In genomic region chr1:101506541-101507164, GRCh38 we compare ENCODE assay signal across 8 cellular contexts.
DNase-seq lines count a peak whose midpoint lies in the region; ATAC-seq, FAIRE-seq and TF ChIP-seq lines count a peak whose summit lies in the region.

No MANE protein-coding gene starts in this region.

- H3K27ac ChIP-seq in PC-9 (no peak overlapping the region), GM12878 (ENCODE audit: control insufficient read depth, insufficient read depth) (no peak overlapping the region)

- in situ Hi-C loops in GM12878 (cut with MboI), result loop anchor here (25.0 kb wide), 2 partner anchors 681 to 1456 kb away; no protein-coding TSS in a partner anchor

- DNase-seq in DMS53 (lab: John Stamatoyannopoulos, UW), result peak; percentile 85
- no peak for DNase-seq in PC-9
- DNase-seq in GM12878 (ENCODE audit: low read depth, low spot score), result peak; percentile 21
- DNase-seq in left colon, result peak in 1 of 2 donors; percentile 7
- DNase-seq in stromal cell of bone marrow (ENCODE audit: low read depth), result peak; percentile 23
- DNase-seq in cortex of kidney (lab: John Stamatoyannopoulos, UW), result no peak

- H3K4me1 ChIP-seq in PC-9 (replicated peaks; ENCODE audit: insufficient read depth), result no peaks in the 10 kb centered on the region
- no peaks in the 10 kb centered on the region for H3K4me1 ChIP-seq in GM12878 (ENCODE audit: control insufficient read depth, insufficient read depth, low read length)

- ATAC-seq in GM19324 (IDR thresholded peaks at IDR 0.05; ENCODE audit: low FRiP score, unreplicated experiment) (peak; percentile 76), HG03558 (IDR thresholded peaks at IDR 0.05; ENCODE audit: extremely low read depth, unreplicated experiment) (peak; percentile 42), GM12878 (peak; percentile 93), left colon (peak; percentile 56)

- H3K9me3 ChIP-seq in PC-9 (ENCODE audit: insufficient read depth, low read depth) (no peaks in the 10 kb centered on the region), GM12878 (replicated peaks; ENCODE audit: control insufficient read depth, insufficient read depth, low read length) (no peaks in the 10 kb centered on the region)

- FAIRE-seq in GM12878 (lab: Jason Lieb, UNC), result peak; percentile 87

- CTCF ChIA-PET in PC-9 (lab: Charles Lee) (interaction anchor here (0.6 kb wide), 1 partner anchor 590 kb away, joined by 3 read pairs; no protein-coding TSS in a partner anchor), GM12878 (lab: Yijun Ruan, JAX) (interaction anchor here (0.7 to 7.8 kb wide), 29 partner anchors 9 to 1463 kb away, joined by 3 to 87 read pairs (median 5); no protein-coding TSS in a partner anchor)

- SMC1A ChIA-PET in GM12878 (lab: Charles Lee; ENCODE audit: uncharacterized antibody, unreplicated experiment), result interaction anchor here (0.6 to 2.8 kb wide), 12 partner anchors 13 to 1040 kb away, joined by 3 to 16 read pairs (median 3); no protein-coding TSS in a partner anchor

- no peak overlapping the region for H3K9ac ChIP-seq in GM12878 (ENCODE audit: control insufficient read depth, insufficient read depth, low read length)

- POLR2A ChIA-PET in PC-9 (lab: Charles Lee; ENCODE audit: unreplicated experiment), result no interaction called here
- POLR2A ChIA-PET in GM12878 (lab: Charles Lee), result interaction anchor here (0.7 kb wide), 1 partner anchor 457 kb away, joined by 3 read pairs; no protein-coding TSS in a partner anchor

- intact Hi-C loops in PC-9 (cut with micrococcal nuclease; ENCODE audit: unreplicated experiment) (no loop called here), GM12878 (cut with micrococcal nuclease; ENCODE audit: unreplicated experiment) (loop anchor here (5.0 kb wide), 1 partner anchor 199 kb away; no protein-coding TSS in a partner anchor), left colon (cut with DNase I, micrococcal nuclease) (no loop called here)

- H3F3A ChIP-seq in PC-9 (ENCODE audit: insufficient read depth, low read depth), result no peaks in the 10 kb centered on the region

- RAD21 ChIA-PET in GM12878 (lab: Charles Lee; ENCODE audit: unreplicated experiment), result interaction anchor here (0.6 to 1.2 kb wide), 5 partner anchors 13 to 197 kb away, joined by 3 to 4 read pairs (median 3); no protein-coding TSS in a partner anchor

- H3K27me3 ChIP-seq in PC-9 (ENCODE audit: insufficient read depth, low read depth) (no peaks in the 10 kb centered on the region), GM12878 (replicated peaks in 1 of 2; ENCODE audit: control insufficient read depth in 2 of 2, insufficient read depth in 2 of 2, low read length in 1 of 2) (no peaks in the 10 kb centered on the region)

- H3K36me3 ChIP-seq in PC-9 (ENCODE audit: low read depth) (no peaks in the 10 kb centered on the region), GM12878 (ENCODE audit: control insufficient read depth in 2 of 2, insufficient read depth in 2 of 2, low read length in 1 of 2) (no peaks in the 10 kb centered on the region)

- no peak for TF ChIP-seq EP300 in GM12878 (IDR thresholded peaks at IDR 0.05; ENCODE audit: borderline replicate concordance in 1 of 2, control insufficient read depth in 1 of 2, low read depth in 2 of 2, low read length in 2 of 2)

- BruUV-seq in PC-9 (replicated peaks; lab: Mats Ljungman, UMichigan) (no TSS peak), GM12878 (replicated peaks; lab: Mats Ljungman, UMichigan) (no TSS peak)

- TF ChIP-seq POLR2A in GM12878 (IDR thresholded peaks at IDR 0.05; ENCODE audit: low read depth, low read length), result no peak

- H3K79me2 ChIP-seq in PC-9 (ENCODE audit: low read depth), result no peaks in the 10 kb centered on the region
- no peaks in the 10 kb centered on the region for H3K79me2 ChIP-seq in GM12878 (ENCODE audit: control insufficient read depth, insufficient read depth, low read length)

- H2AFZ ChIP-seq in PC-9, result no peak overlapping the region
- H2AFZ ChIP-seq in GM12878 (ENCODE audit: control insufficient read depth, low read depth, low read length), result no peak overlapping the region

- TF ChIP-seq CTCF in PC-9 (conservative IDR thresholded peaks at IDR 0.05) (peak; percentile 89), GM12878 (IDR thresholded peaks at IDR 0.05 in 2 of 3, conservative IDR thresholded peaks at IDR 0.05 in 1 of 3; ENCODE audit: control insufficient read depth in 2 of 3, extremely low read depth in 1 of 3, insufficient read depth in 1 of 3, low read depth in 3 of 3, low read length in 3 of 3) (peak; percentile 61 to 77 (median 68))

- H3K4me2 ChIP-seq in PC-9, result no peak overlapping the region
- H3K4me2 ChIP-seq in GM12878 (ENCODE audit: control insufficient read depth, insufficient read depth), result no peak overlapping the region

- H3K4me3 ChIP-seq in PC-9, result no peak overlapping the region
- no peak overlapping the region for H3K4me3 ChIP-seq in GM12878

- H4K20me1 ChIP-seq in PC-9 (ENCODE audit: insufficient read depth), result no peaks in the 10 kb centered on the region
- no peaks in the 10 kb centered on the region for H4K20me1 ChIP-seq in GM12878 (ENCODE audit: control insufficient read depth, insufficient read depth)

- H3K9me2 ChIP-seq in PC-9 (ENCODE audit: insufficient read depth), result no peaks in the 10 kb centered on the region

- 46% methylated on average over 1 of the region's 1 CpG for WGBS in GM12878 (ENCODE audit: insufficient coverage, insufficient replicate concordance, low lambda C conversion rate, missing lambda C conversion rate)

- TF ChIP-seq RAD21 in GM12878 (IDR thresholded peaks at IDR 0.05; ENCODE audit: insufficient read depth, low read depth, low read length), result peak; percentile 53; the same call in 1 of the 2 replicates

TF ChIP-seq in GM12878, 131 proteins besides CTCF, POLR2A, EP300 and RAD21:
- TF ChIP-seq SMC3 (IDR thresholded peaks at IDR 0.05; ENCODE audit: borderline replicate concordance, low read length) (peak; percentile 31; the same call in 1 of the 2 replicates), RFX5 (IDR thresholded peaks at IDR 0.05; ENCODE audit: low read depth, low read length) (no peak)

Comparison
In these comparisons a context has a peak if more than half of its experiments do, and no peak if none do; other contexts are left out.
1. DNase-seq: peak in DMS53 (single experiment), GM12878 (single experiment) and stromal cell of bone marrow (single experiment); none in PC-9 (0 of 2) and cortex of kidney (single experiment).
2. ATAC-seq: peak in every context shown above with its lines; median percentile 93 in GM12878; 76 in GM19324; 56 in left colon; 42 in HG03558.